ENCODE assay signal across 26 cellular contexts in the genomic region with DNA sequence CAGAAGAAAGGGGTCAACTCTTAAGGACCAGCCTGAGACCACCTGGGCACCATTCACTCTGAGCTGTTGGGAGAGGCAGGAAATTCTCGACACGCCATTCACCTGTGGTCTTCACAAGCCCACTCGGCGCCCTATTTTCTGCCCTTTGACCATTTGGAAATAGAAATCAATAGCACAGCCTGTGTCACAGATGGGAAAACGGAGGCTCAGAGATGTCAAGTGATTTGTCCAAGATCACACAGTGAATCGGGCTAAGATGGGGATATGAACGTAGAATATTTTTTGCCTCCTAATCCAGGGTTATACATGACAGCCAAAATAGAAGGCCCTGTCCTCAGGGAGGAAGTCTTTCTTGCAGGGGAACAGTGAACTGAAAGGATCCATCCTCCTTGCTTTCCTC. TPM values are rescaled to one million over a fixed set of nuclear protein-coding genes. Genes with fewer than 3 reads are reported as not detected.
A peak's percentile ranks its signal among the peaks of the same experiment; 100 is the strongest.
DNase-seq lines count a peak whose midpoint lies in the region; ATAC-seq and TF ChIP-seq lines count a peak whose summit lies in the region.
"Had no signal": no experiment of that assay in that cellular context is flagged by ENCODE, and none has a peak within 500 bp of the region (broad histone marks: within the 10 kb centered on the region; RNA-seq: fewer than 3 reads in every experiment).

No MANE protein-coding gene starts in this region.

- 82% methylated on average over 7 of the region's 7 CpGs for WGBS in hepatocyte (ENCODE audit: low lambda C conversion rate, missing lambda C conversion rate)

- no peaks in the 10 kb centered on the region for H4K20me1 ChIP-seq in BLaER1
- no peaks in the 10 kb centered on the region for H4K20me1 ChIP-seq in hepatocyte (ENCODE audit: insufficient read depth, poor library complexity, severe bottlenecking)

- no peak for TF ChIP-seq CTCF in activated CD8-positive, alpha-beta T cell treated with anti-CD3 and anti-CD28 coated beads for 36 hours (IDR thresholded peaks at IDR 0.05)
- TF ChIP-seq CTCF in hepatocyte (IDR thresholded peaks at IDR 0.05; ENCODE audit: poor library complexity) (no peak), progenitor cell of endocrine pancreas (IDR thresholded peaks at IDR 0.05; ENCODE audit: unreplicated experiment) (no peak)

- peak overlapping the region; percentile 25 for H3K4me2 ChIP-seq in BLaER1
- H3K4me2 ChIP-seq in hepatocyte: peak overlapping the region; percentile 6

- CTCF ChIA-PET in activated CD8-positive, alpha-beta T cell treated with anti-CD3 and anti-CD28 coated beads for 36 hours (lab: Charles Lee): interaction anchor here (0.9 to 4.3 kb wide), 3 partner anchors 9 to 22 kb away, joined by 3 to 20 read pairs (median 3); a partner anchor contains a TSS
- CTCF ChIA-PET in activated CD8-positive, alpha-beta T cell treated with anti-CD3 and anti-CD28 coated beads, Interleukin-2, amount 10 ng/mL, durations not matched to agents 7 days and 5 days (lab: Charles Lee): interaction anchor here (0.7 to 5.7 kb wide), 3 partner anchors 10 to 22 kb away, joined by 3 to 35 read pairs (median 6); a partner anchor contains a TSS

- intact Hi-C loops in activated CD8-positive, alpha-beta T cell treated with anti-CD3 and anti-CD28 coated beads for 36 hours (cut with micrococcal nuclease): no loop called here

- no peaks in the 10 kb centered on the region for H3K9me3 ChIP-seq in BLaER1
- H3K9me3 ChIP-seq in hepatocyte (ENCODE audit: low read depth): no peaks in the 10 kb centered on the region

- H3K4me1 Mint-ChIP-seq in activated CD8-positive, alpha-beta T cell treated with anti-CD3 and anti-CD28 coated beads for 36 hours (ENCODE audit: low read depth): peaks cover 13% of the 10 kb centered on the region
- peaks cover 19% of the 10 kb centered on the region for H3K4me1 Mint-ChIP-seq in activated CD8-positive, alpha-beta T cell treated with anti-CD3 and anti-CD28 coated beads, Interleukin-2, amount 10 ng/mL, durations not matched to agents 7 days and 5 days (ENCODE audit: low read depth)
- peaks cover 70% of the 10 kb centered on the region for H3K4me1 Mint-ChIP-seq in progenitor cell of endocrine pancreas (ENCODE audit: low read depth)

- H3K79me2 ChIP-seq in hepatocyte: no peaks in the 10 kb centered on the region

- H3K9me3 Mint-ChIP-seq in activated CD8-positive, alpha-beta T cell treated with anti-CD3 and anti-CD28 coated beads for 36 hours: no peaks in the 10 kb centered on the region
- no peaks in the 10 kb centered on the region for H3K9me3 Mint-ChIP-seq in activated CD8-positive, alpha-beta T cell treated with anti-CD3 and anti-CD28 coated beads, Interleukin-2, amount 10 ng/mL, durations not matched to agents 7 days and 5 days (ENCODE audit: insufficient read depth)
- no peaks in the 10 kb centered on the region for H3K9me3 Mint-ChIP-seq in progenitor cell of endocrine pancreas (ENCODE audit: low read depth)
- H3K9me3 Mint-ChIP-seq: H9 had no signal

- H3K27ac ChIP-seq in BLaER1: no peak overlapping the region
- peak overlapping the region; percentile 72 for H3K27ac ChIP-seq in hepatocyte
- H3K27ac ChIP-seq: 22Rv1 had no signal

- no peak for DNase-seq in activated CD8-positive, alpha-beta T cell treated with anti-CD3 and anti-CD28 coated beads for 36 hours
- DNase-seq in activated CD8-positive, alpha-beta T cell treated with anti-CD3 and anti-CD28 coated beads, Interleukin-2, amount 10 ng/mL, durations not matched to agents 7 days and 5 days: no peak
- DNase-seq in hepatocyte (ENCODE audit: low spot score) (no peak), progenitor cell of endocrine pancreas (ENCODE audit: low spot score, unreplicated experiment) (no peak)
- DNase-seq in stimulated activated naive CD4-positive, alpha-beta T cell treated with Interleukin-2 at 50 U/mL for 16 hours (lab: John Stamatoyannopoulos, UW): no peak
- no peak for DNase-seq in stimulated activated CD4-positive, alpha-beta T cell treated with anti-CD3 and anti-CD28 coated beads, Interleukin-2, amount 100 ng/mL, for 24 hours
- DNase-seq: AML-193, DMS 273 treated with DMSO at 0.1 percent for 48 hours, DND-41, H9, IMR-90, Karpas-422, NCI-H1417 treated with DMSO at 0.1 percent for 48 hours, NCI-H187 treated with DMSO at 0.1 percent for 48 hours, NCI-H2227 treated with DMSO at 0.1 percent for 48 hours, NCI-H510A treated with DMSO at 0.1 percent for 48 hours, NCI-H82, OCI-M1, SHP77 treated with DMSO at 0.1 percent for 48 hours had no signal

- H3K4me1 ChIP-seq in BLaER1 (peaks cover 50% of the 10 kb centered on the region), hepatocyte (ENCODE audit: insufficient read depth) (peaks cover 77% of the 10 kb centered on the region)

- H3K36me3 ChIP-seq in BLaER1 (no peaks in the 10 kb centered on the region), hepatocyte (replicated peaks; ENCODE audit: insufficient read depth, low read depth) (no peaks in the 10 kb centered on the region)

- no peak overlapping the region for H3K4me3 Mint-ChIP-seq in activated CD8-positive, alpha-beta T cell treated with anti-CD3 and anti-CD28 coated beads for 36 hours
- H3K4me3 Mint-ChIP-seq in activated CD8-positive, alpha-beta T cell treated with anti-CD3 and anti-CD28 coated beads, Interleukin-2, amount 10 ng/mL, durations not matched to agents 7 days and 5 days: no peak overlapping the region
- H3K4me3 Mint-ChIP-seq in progenitor cell of endocrine pancreas (ENCODE audit: low read depth): no peak overlapping the region
- H3K4me3 Mint-ChIP-seq: CD14-positive monocyte, H9 had no signal

- no peak overlapping the region for H3K9ac ChIP-seq in BLaER1

- peaks cover 8% of the 10 kb centered on the region for H3K36me3 Mint-ChIP-seq in activated CD8-positive, alpha-beta T cell treated with anti-CD3 and anti-CD28 coated beads for 36 hours (ENCODE audit: low read depth)
- peaks cover 8% of the 10 kb centered on the region for H3K36me3 Mint-ChIP-seq in activated CD8-positive, alpha-beta T cell treated with anti-CD3 and anti-CD28 coated beads, Interleukin-2, amount 10 ng/mL, durations not matched to agents 7 days and 5 days (ENCODE audit: low read depth)
- H3K36me3 Mint-ChIP-seq in progenitor cell of endocrine pancreas (ENCODE audit: insufficient read depth): no peaks in the 10 kb centered on the region

- H3K27me3 Mint-ChIP-seq in activated CD8-positive, alpha-beta T cell treated with anti-CD3 and anti-CD28 coated beads for 36 hours: no peaks in the 10 kb centered on the region
- no peaks in the 10 kb centered on the region for H3K27me3 Mint-ChIP-seq in activated CD8-positive, alpha-beta T cell treated with anti-CD3 and anti-CD28 coated beads, Interleukin-2, amount 10 ng/mL, durations not matched to agents 7 days and 5 days (ENCODE audit: low read depth)
- H3K27me3 Mint-ChIP-seq in progenitor cell of endocrine pancreas: no peaks in the 10 kb centered on the region

- no peaks in the 10 kb centered on the region for H3K27me3 ChIP-seq in BLaER1
- no peaks in the 10 kb centered on the region for H3K27me3 ChIP-seq in hepatocyte

- peak overlapping the region; percentile 32 for H3K27ac Mint-ChIP-seq in activated CD8-positive, alpha-beta T cell treated with anti-CD3 and anti-CD28 coated beads for 36 hours
- no peak overlapping the region for H3K27ac Mint-ChIP-seq in activated CD8-positive, alpha-beta T cell treated with anti-CD3 and anti-CD28 coated beads, Interleukin-2, amount 10 ng/mL, durations not matched to agents 7 days and 5 days
- H3K27ac Mint-ChIP-seq in progenitor cell of endocrine pancreas: peak overlapping the region; percentile 30

- ATAC-seq in activated CD8-positive, alpha-beta T cell treated with anti-CD3 and anti-CD28 coated beads for 36 hours: no peak
- ATAC-seq in activated CD8-positive, alpha-beta T cell treated with anti-CD3 and anti-CD28 coated beads, Interleukin-2, amount 10 ng/mL, durations not matched to agents 7 days and 5 days: no peak
- ATAC-seq in SK-N-SH treated with all-trans-retinoic acid at 6 μM for 48 hours: no peak

- H3K9me2 ChIP-seq in hepatocyte (replicated peaks; ENCODE audit: insufficient read depth): no peaks in the 10 kb centered on the region

- H2AFZ ChIP-seq in hepatocyte: no peak overlapping the region

- H3K4me3 ChIP-seq in BLaER1 (no peak overlapping the region), hepatocyte (no peak overlapping the region)

- POLR2A ChIA-PET in activated CD8-positive, alpha-beta T cell treated with anti-CD3 and anti-CD28 coated beads for 36 hours (lab: Charles Lee): interaction anchor here (1.4 to 1.5 kb wide), 2 partner anchors 10 to 22 kb away, joined by 3 to 5 read pairs; no protein-coding TSS in a partner anchor
- POLR2A ChIA-PET in activated CD8-positive, alpha-beta T cell treated with anti-CD3 and anti-CD28 coated beads, Interleukin-2, amount 10 ng/mL, durations not matched to agents 7 days and 5 days (lab: Charles Lee): interaction anchor here (2.0 kb wide), 1 partner anchor 22 kb away, joined by 5 read pairs; no protein-coding TSS in a partner anchor

RNA-seq across cellular contexts. Expression of a gene that starts 3.0 kb away (rescaled TPM):
- not detected for total RNA-seq in activated CD8-positive, alpha-beta T cell treated with anti-CD3 and anti-CD28 coated beads for 36 hours
- not detected for total RNA-seq in activated CD8-positive, alpha-beta T cell treated with anti-CD3 and anti-CD28 coated beads, Interleukin-2, amount 10 ng/mL, durations not matched to agents 7 days and 5 days
- total RNA-seq in hepatocyte (2.9 and 3.1 TPM in 2 replicates), progenitor cell of endocrine pancreas (1.2 and 1.4 TPM in 2 replicates)
- polyA plus RNA-seq in hepatocyte: 2.8 and 4.3 TPM in 2 replicates
- total RNA-seq: G401, H9, HT1080, IMR-90, MCF 10A had no signal
- polyA plus RNA-seq: IMR-90 had no signal

RNA-seq across cellular contexts. Expression of a gene that starts 7.7 kb away (rescaled TPM):
- total RNA-seq in activated CD8-positive, alpha-beta T cell treated with anti-CD3 and anti-CD28 coated beads for 36 hours: not detected
- not detected for total RNA-seq in activated CD8-positive, alpha-beta T cell treated with anti-CD3 and anti-CD28 coated beads, Interleukin-2, amount 10 ng/mL, durations not matched to agents 7 days and 5 days
- total RNA-seq in hepatocyte (0.27 TPM in 1 of 2 replicates, not detected in the other), progenitor cell of endocrine pancreas (not detected in 2 replicates)
- polyA plus RNA-seq in hepatocyte: 0.36 and 2.7 TPM in 2 replicates
- total RNA-seq: G401, H9, IMR-90, MCF 10A had no signal
- polyA plus RNA-seq: CD14-positive monocyte, IMR-90 had no signal

RNA-seq across cellular contexts. Expression of a gene that starts 10.9 kb away (rescaled TPM):
- total RNA-seq in activated CD8-positive, alpha-beta T cell treated with anti-CD3 and anti-CD28 coated beads for 36 hours: 1 to 10 TPM; 2.3 to 2.6 TPM
- total RNA-seq in activated CD8-positive, alpha-beta T cell treated with anti-CD3 and anti-CD28 coated beads, Interleukin-2, amount 10 ng/mL, durations not matched to agents 7 days and 5 days: 1 to 10 TPM; 1.1 TPM
- total RNA-seq in hepatocyte: 38.1 and 42.9 TPM in 2 replicates
- polyA plus RNA-seq in hepatocyte: 37.1 and 41.3 TPM in 2 replicates
- 3.7 and 4.7 TPM in 2 replicates for total RNA-seq in progenitor cell of endocrine pancreas
- total RNA-seq: IMR-90 had no signal
- polyA plus RNA-seq: IMR-90 had no signal

RNA-seq across cellular contexts. Expression of a gene that starts 22.2 kb away (rescaled TPM):
- total RNA-seq in activated CD8-positive, alpha-beta T cell treated with anti-CD3 and anti-CD28 coated beads for 36 hours: 10 to 100 TPM; 45.8 to 48.4 TPM
- 10 to 100 TPM; 30.2 to 31.9 TPM for total RNA-seq in activated CD8-positive, alpha-beta T cell treated with anti-CD3 and anti-CD28 coated beads, Interleukin-2, amount 10 ng/mL, durations not matched to agents 7 days and 5 days
- total RNA-seq in hepatocyte (28.0 and 31.2 TPM in 2 replicates), progenitor cell of endocrine pancreas (45.7 and 51.4 TPM in 2 replicates)
- 37.7 and 46.4 TPM in 2 replicates for polyA plus RNA-seq in hepatocyte

RNA-seq across cellular contexts. Expression of a gene that starts 22.8 kb away (rescaled TPM):
- total RNA-seq in activated CD8-positive, alpha-beta T cell treated with anti-CD3 and anti-CD28 coated beads for 36 hours: 10 to 100 TPM; 30.7 to 31.1 TPM
- 10 to 100 TPM; 32.3 to 32.5 TPM for total RNA-seq in activated CD8-positive, alpha-beta T cell treated with anti-CD3 and anti-CD28 coated beads, Interleukin-2, amount 10 ng/mL, durations not matched to agents 7 days and 5 days
- total RNA-seq in hepatocyte (25.2 TPM in 2 replicates), progenitor cell of endocrine pancreas (61.8 and 62.7 TPM in 2 replicates)
- 16.8 and 18.7 TPM in 2 replicates for polyA plus RNA-seq in hepatocyte
